ENCODE assay signal across 8 cellular contexts in the genomic region with DNA sequence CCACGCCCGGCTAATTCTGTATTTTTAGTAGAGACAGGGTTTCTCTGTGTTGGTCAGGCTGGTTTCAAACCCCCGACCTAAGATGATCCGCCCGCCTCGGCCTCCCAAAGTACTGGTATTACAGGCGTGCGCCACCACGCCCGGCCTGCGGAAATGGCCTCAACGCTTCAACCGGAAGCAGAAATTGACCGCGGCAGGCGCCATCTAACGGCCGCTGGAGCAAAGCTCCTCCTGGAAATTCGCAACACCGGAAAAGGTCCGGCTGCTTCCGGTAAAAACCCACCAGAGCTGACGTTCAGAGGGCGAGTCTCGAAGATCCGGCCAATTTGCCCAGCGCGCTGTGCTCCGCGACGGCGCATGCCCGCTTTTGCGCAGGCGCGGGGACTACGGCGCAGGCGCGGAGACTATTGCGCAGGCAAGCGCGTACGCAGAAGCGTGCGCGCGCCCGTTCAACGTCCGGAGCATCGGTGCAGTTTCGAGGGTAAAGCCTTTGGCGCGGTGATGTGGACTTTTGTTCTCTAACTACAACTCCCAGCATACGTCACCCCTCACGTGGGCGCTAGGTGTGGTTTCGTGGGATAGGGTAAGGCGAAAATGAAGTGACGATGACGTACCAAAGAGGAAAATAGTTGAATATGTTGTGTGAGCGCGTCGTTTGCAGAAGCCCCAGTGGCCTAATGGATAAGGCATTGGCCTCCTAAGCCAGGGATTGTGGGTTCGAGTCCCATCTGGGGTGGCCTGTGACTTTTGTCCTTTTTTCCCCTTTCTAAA. TPM values are rescaled to one million over a fixed set of nuclear protein-coding genes. Genes with fewer than 3 reads are reported as not detected.
DNase-seq lines count a peak whose midpoint lies in the region; ATAC-seq and TF ChIP-seq lines count a peak whose summit lies in the region.

No MANE protein-coding gene starts in this region.

- ATAC-seq in GM19372 (IDR thresholded peaks at IDR 0.05; ENCODE audit: low read depth, unreplicated experiment) (peak; percentile 82), HG03521 (IDR thresholded peaks at IDR 0.05; ENCODE audit: unreplicated experiment) (peak; percentile 84)

- DNase-seq in NCI-H526 treated with DMSO at 0.1 percent for 48 hours (lab: John Stamatoyannopoulos, UW) (peak; percentile 99), cortex of kidney (lab: John Stamatoyannopoulos, UW) (peak; percentile 65), left kidney (ENCODE audit: low read depth, low spot score) (peak; percentile 100)
- peak; percentile 99 for DNase-seq in activated CD4-positive, alpha-beta T cell treated with anti-CD3 and anti-CD28 coated beads, Interleukin-2, amount 10 ng/mL, durations not matched to agents 7 days and 5 days
- peak; percentile 99 for DNase-seq in stimulated activated CD4-positive, alpha-beta T cell treated with anti-CD3 and anti-CD28 coated beads, Interleukin-1b, Interleukin-23, amount 100 ng/mL, for 48 hours

- H3K27ac Mint-ChIP-seq in activated CD4-positive, alpha-beta T cell treated with anti-CD3 and anti-CD28 coated beads, Interleukin-2, amount 10 ng/mL, durations not matched to agents 7 days and 5 days = peak overlapping the region; percentile 98

- H3K4me1 Mint-ChIP-seq in activated CD4-positive, alpha-beta T cell treated with anti-CD3 and anti-CD28 coated beads, Interleukin-2, amount 10 ng/mL, durations not matched to agents 7 days and 5 days = peaks cover 32% of the 10 kb centered on the region

- POLR2A ChIA-PET in activated CD4-positive, alpha-beta T cell treated with anti-CD3 and anti-CD28 coated beads, Interleukin-2, amount 10 ng/mL, durations not matched to agents 7 days and 5 days (lab: Charles Lee) = interaction anchor here (0.5 to 1.1 kb wide), 2 partner anchors 20 to 240 kb away, joined by 4 to 8 read pairs; a partner anchor contains a TSS

- peak; percentile 92 for TF ChIP-seq CTCF in C4-2B (conservative IDR thresholded peaks at IDR 0.05)

- H3K4me3 Mint-ChIP-seq in activated CD4-positive, alpha-beta T cell treated with anti-CD3 and anti-CD28 coated beads, Interleukin-2, amount 10 ng/mL, durations not matched to agents 7 days and 5 days = peak overlapping the region; percentile 94

- CTCF ChIA-PET in activated CD4-positive, alpha-beta T cell treated with anti-CD3 and anti-CD28 coated beads, Interleukin-2, amount 10 ng/mL, durations not matched to agents 7 days and 5 days (lab: Charles Lee) = interaction anchor here (0.6 to 3.2 kb wide), 13 partner anchors 9 to 881 kb away, joined by 3 to 18 read pairs (median 4); a partner anchor contains a TSS

- peaks cover 22% of the 10 kb centered on the region for H3K36me3 Mint-ChIP-seq in activated CD4-positive, alpha-beta T cell treated with anti-CD3 and anti-CD28 coated beads, Interleukin-2, amount 10 ng/mL, durations not matched to agents 7 days and 5 days (ENCODE audit: low read depth)

- peaks cover 3% of the 10 kb centered on the region for H3K27me3 Mint-ChIP-seq in activated CD4-positive, alpha-beta T cell treated with anti-CD3 and anti-CD28 coated beads, Interleukin-2, amount 10 ng/mL, durations not matched to agents 7 days and 5 days

- peak overlapping the region; percentile 97 for H3K27ac ChIP-seq in C4-2B

- peaks cover 4% of the 10 kb centered on the region for H3K9me3 Mint-ChIP-seq in activated CD4-positive, alpha-beta T cell treated with anti-CD3 and anti-CD28 coated beads, Interleukin-2, amount 10 ng/mL, durations not matched to agents 7 days and 5 days

RNA-seq across cellular contexts. Expression of a gene that starts 0.9 kb away (rescaled TPM):
- total RNA-seq in activated CD4-positive, alpha-beta T cell treated with anti-CD3 and anti-CD28 coated beads, Interleukin-2, amount 10 ng/mL, durations not matched to agents 7 days and 5 days = 1 to 10 TPM; 4.0 to 7.8 TPM

RNA-seq across cellular contexts. Expression of a gene that starts 19.5 kb away (rescaled TPM):
- total RNA-seq in activated CD4-positive, alpha-beta T cell treated with anti-CD3 and anti-CD28 coated beads, Interleukin-2, amount 10 ng/mL, durations not matched to agents 7 days and 5 days = 100 to 1,000 TPM; 121 to 130 TPM

Comparison
In these comparisons a context has a peak if more than half of its experiments do, and no peak if none do; other contexts are left out.
1. Peak in every context shown above with its lines: DNase-seq, ATAC-seq and H3K27ac ChIP-seq.